ENCODE assay signal across 10 cellular contexts in the genomic region with DNA sequence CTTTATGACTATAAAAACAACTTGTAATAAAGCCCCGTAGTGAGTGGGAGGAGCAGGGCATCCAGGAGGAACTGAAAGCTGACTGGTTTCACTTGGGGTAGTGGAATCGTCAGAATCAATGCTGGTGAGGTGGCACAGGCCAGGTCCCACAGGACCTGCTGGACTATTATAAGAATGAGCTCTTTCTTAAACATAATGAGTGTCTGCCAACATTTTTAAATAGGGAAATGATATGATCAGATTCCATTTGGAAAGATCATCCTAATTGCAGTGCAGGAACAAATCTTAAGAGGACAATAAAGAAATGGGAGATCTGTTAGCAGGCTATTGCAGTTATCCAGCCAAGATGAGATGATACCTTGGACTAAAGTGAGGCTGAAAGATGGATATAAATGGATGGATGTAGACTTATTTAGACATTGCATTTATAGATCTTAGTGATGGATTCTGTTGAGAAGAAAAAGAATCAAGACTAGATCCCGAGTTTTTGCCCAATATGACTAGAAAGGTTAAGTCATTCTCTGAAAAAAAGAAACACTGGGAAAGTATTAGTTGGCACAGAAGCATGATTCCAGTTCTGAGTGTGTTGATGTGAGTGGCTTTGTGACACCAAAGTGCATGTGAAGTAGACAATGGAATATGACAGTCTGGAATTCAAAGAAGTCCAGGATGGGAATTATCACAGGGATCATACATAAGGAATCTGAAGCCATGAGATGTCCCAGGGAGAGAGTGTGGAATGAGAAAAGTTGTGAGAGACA.
DNase-seq lines count a peak whose midpoint lies in the region; ATAC-seq and TF ChIP-seq lines count a peak whose summit lies in the region.
"Had no signal": no experiment of that assay in that cellular context is flagged by ENCODE, and none has a peak within 500 bp of the region (broad histone marks: within the 10 kb centered on the region; RNA-seq: fewer than 3 reads in every experiment).

No MANE protein-coding gene starts in this region.

- WGBS in lower leg skin, 2 donors = 51 to 67% methylated on average over 3 of the region's 3 CpGs

- no peak overlapping the region for H3K27ac Mint-ChIP-seq in CD8-positive, alpha-beta T cell
- no peak overlapping the region for H3K27ac Mint-ChIP-seq in activated CD4-positive, alpha-beta memory T cell treated with anti-CD3 and anti-CD28 coated beads, Interleukin-2, amount 10 ng/mL, durations not matched to agents 7 days and 5 days
- H3K27ac Mint-ChIP-seq: nephron had no signal

- POLR2A ChIA-PET in CD8-positive, alpha-beta T cell (lab: Charles Lee) = no interaction called here
- POLR2A ChIA-PET in activated CD4-positive, alpha-beta memory T cell treated with anti-CD3 and anti-CD28 coated beads, Interleukin-2, amount 10 ng/mL, durations not matched to agents 7 days and 5 days (lab: Charles Lee) = interaction anchor here (1.0 to 1.6 kb wide), 2 partner anchors 10 to 12 kb away, joined by 3 to 4 read pairs; no protein-coding TSS in a partner anchor
- POLR2A ChIA-PET in PC-9 (lab: Charles Lee; ENCODE audit: unreplicated experiment) = no interaction called here

- H3K27me3 Mint-ChIP-seq in CD8-positive, alpha-beta T cell (ENCODE audit: low read depth) = no peaks in the 10 kb centered on the region
- H3K27me3 Mint-ChIP-seq in activated CD4-positive, alpha-beta memory T cell treated with anti-CD3 and anti-CD28 coated beads, Interleukin-2, amount 10 ng/mL, durations not matched to agents 7 days and 5 days = no peaks in the 10 kb centered on the region

- no peak for TF ChIP-seq POLR2A in lower leg skin (IDR thresholded peaks at IDR 0.05)

- no peaks in the 10 kb centered on the region for H4K20me1 ChIP-seq in PC-9 (ENCODE audit: insufficient read depth)

- peaks cover 19% of the 10 kb centered on the region for H3K4me1 Mint-ChIP-seq in CD8-positive, alpha-beta T cell (ENCODE audit: low read depth)
- peaks cover 22% of the 10 kb centered on the region for H3K4me1 Mint-ChIP-seq in activated CD4-positive, alpha-beta memory T cell treated with anti-CD3 and anti-CD28 coated beads, Interleukin-2, amount 10 ng/mL, durations not matched to agents 7 days and 5 days
- H3K4me1 Mint-ChIP-seq: nephron had no signal

- H3F3A ChIP-seq in PC-9 (ENCODE audit: insufficient read depth, low read depth) = no peaks in the 10 kb centered on the region

- peak; percentile 46 for ATAC-seq in CD8-positive, alpha-beta T cell
- ATAC-seq in GM19351 (IDR thresholded peaks at IDR 0.05; ENCODE audit: unreplicated experiment) = peak; percentile 96
- ATAC-seq in HG03196 (IDR thresholded peaks at IDR 0.05; ENCODE audit: unreplicated experiment) = peak; percentile 96
- ATAC-seq: HCT116 had no signal

- H3K79me2 ChIP-seq in PC-9 (ENCODE audit: low read depth) = no peaks in the 10 kb centered on the region

- no peak for TF ChIP-seq CTCF in CD8-positive, alpha-beta T cell (IDR thresholded peaks at IDR 0.05)
- TF ChIP-seq CTCF in lower leg skin (IDR thresholded peaks at IDR 0.05) (no peak), PC-9 (conservative IDR thresholded peaks at IDR 0.05) (no peak)

- no peak overlapping the region for H3K4me2 ChIP-seq in PC-9

- no peaks in the 10 kb centered on the region for H3K27me3 ChIP-seq in CD8-positive, alpha-beta T cell (ENCODE audit: insufficient read depth, low read length)
- H3K27me3 ChIP-seq in PC-9 (ENCODE audit: insufficient read depth, low read depth) = no peaks in the 10 kb centered on the region

- no peak overlapping the region for H3K27ac ChIP-seq in CD8-positive, alpha-beta T cell (ENCODE audit: low read depth, low read length)
- no peak overlapping the region for H3K27ac ChIP-seq in PC-9

- peaks cover under 1% of the 10 kb centered on the region for H3K4me1 ChIP-seq in CD8-positive, alpha-beta T cell (ENCODE audit: insufficient read depth, low read length)
- no peaks in the 10 kb centered on the region for H3K4me1 ChIP-seq in PC-9 (replicated peaks; ENCODE audit: insufficient read depth)

- no peaks in the 10 kb centered on the region for H3K36me3 Mint-ChIP-seq in CD8-positive, alpha-beta T cell
- peaks cover 17% of the 10 kb centered on the region for H3K36me3 Mint-ChIP-seq in activated CD4-positive, alpha-beta memory T cell treated with anti-CD3 and anti-CD28 coated beads, Interleukin-2, amount 10 ng/mL, durations not matched to agents 7 days and 5 days (ENCODE audit: low read depth)

- no peak overlapping the region for H2AFZ ChIP-seq in PC-9

- H3K36me3 ChIP-seq in CD8-positive, alpha-beta T cell (ENCODE audit: insufficient read depth, low read length) = no peaks in the 10 kb centered on the region
- no peaks in the 10 kb centered on the region for H3K36me3 ChIP-seq in PC-9 (ENCODE audit: low read depth)

- H3K9me3 ChIP-seq in CD8-positive, alpha-beta T cell (ENCODE audit: low read length) = no peaks in the 10 kb centered on the region
- H3K9me3 ChIP-seq in PC-9 (ENCODE audit: insufficient read depth, low read depth) = peaks cover 2% of the 10 kb centered on the region; the same call in 1 of the 2 replicates

- intact Hi-C loops in CD8-positive, alpha-beta T cell (cut with DNase I, micrococcal nuclease) = no loop called here
- intact Hi-C loops in lower leg skin (cut with DNase I; ENCODE audit: low total_unique reads) = no loop called here
- intact Hi-C loops in PC-9 (cut with micrococcal nuclease; ENCODE audit: unreplicated experiment) = no loop called here

- H3K9me3 Mint-ChIP-seq in CD8-positive, alpha-beta T cell = no peaks in the 10 kb centered on the region
- peaks cover 24% of the 10 kb centered on the region for H3K9me3 Mint-ChIP-seq in activated CD4-positive, alpha-beta memory T cell treated with anti-CD3 and anti-CD28 coated beads, Interleukin-2, amount 10 ng/mL, durations not matched to agents 7 days and 5 days

- BruUV-seq in PC-9 (replicated peaks; lab: Mats Ljungman, UMichigan) = no TSS peak

- H3K4me3 Mint-ChIP-seq in CD8-positive, alpha-beta T cell = peak overlapping the region; percentile 9
- peak overlapping the region; percentile 8 for H3K4me3 Mint-ChIP-seq in activated CD4-positive, alpha-beta memory T cell treated with anti-CD3 and anti-CD28 coated beads, Interleukin-2, amount 10 ng/mL, durations not matched to agents 7 days and 5 days
- H3K4me3 Mint-ChIP-seq: nephron had no signal

- H3K4me3 ChIP-seq in CD8-positive, alpha-beta T cell (ENCODE audit: low read depth, low read length) = no peak overlapping the region
- H3K4me3 ChIP-seq in lower leg skin (ENCODE audit: low read depth, poor library complexity, severe bottlenecking) (no peak overlapping the region), PC-9 (no peak overlapping the region)

- no peaks in the 10 kb centered on the region for H3K9me2 ChIP-seq in PC-9 (ENCODE audit: insufficient read depth)

- CTCF ChIA-PET in CD8-positive, alpha-beta T cell (lab: Charles Lee) = interaction anchor here (1.0 to 1.2 kb wide), 3 partner anchors 11 to 66 kb away, joined by 3 to 4 read pairs (median 3); no protein-coding TSS in a partner anchor
- CTCF ChIA-PET in activated CD4-positive, alpha-beta memory T cell treated with anti-CD3 and anti-CD28 coated beads, Interleukin-2, amount 10 ng/mL, durations not matched to agents 7 days and 5 days (lab: Charles Lee) = interaction anchor here (1.1 kb wide), 1 partner anchor 66 kb away, joined by 3 read pairs; no protein-coding TSS in a partner anchor
- CTCF ChIA-PET in PC-9 (lab: Charles Lee) = no interaction called here

- DNase-seq in CD8-positive, alpha-beta T cell = no peak
- no peak for DNase-seq in activated CD4-positive, alpha-beta memory T cell treated with anti-CD3 and anti-CD28 coated beads, Interleukin-2, amount 10 ng/mL, durations not matched to agents 7 days and 5 days
- no peak for DNase-seq in lower leg skin (ENCODE audit: low spot score in 2 of 2)
- no peak for DNase-seq in SK-N-DZ (ENCODE audit: low spot score)
- DNase-seq in PC-9 = no peak
- no peak for DNase-seq in activated gamma-delta T cell treated with Interleukin-2 at 50 U/mL for 16 hours

Comparison
In these comparisons a context has a peak if more than half of its experiments do, and no peak if none do; other contexts are left out.
1. ATAC-seq: peak in every context shown above with its lines; median percentile 96 in GM19351; 96 in HG03196; 46 in CD8-positive, alpha-beta T cell.